Comparison of ENCODE assay signal across 15 cellular contexts in genomic region chr1:162706003-162706402, GRCh38.
DNase-seq lines count a peak whose midpoint lies in the region; ATAC-seq and TF ChIP-seq lines count a peak whose summit lies in the region.
"Had no signal": no experiment of that assay in that cellular context is flagged by ENCODE, and none has a peak within 500 bp of the region (broad histone marks: within the 10 kb centered on the region; RNA-seq: fewer than 3 reads in every experiment).

No MANE protein-coding gene starts in this region.

- H3K36me3 Mint-ChIP-seq in neural crest cell (ENCODE audit: low read depth), result no peaks in the 10 kb centered on the region
- no peaks in the 10 kb centered on the region for H3K36me3 Mint-ChIP-seq in stimulated activated naive B cell treated with anti-CD40 and anti-IgM and Interleukin-4, amounts not matched to agents 10 μg/mL and 1 μg/mL and 100 μg/mL, for 72 hours
- H3K36me3 Mint-ChIP-seq: CD14-positive monocyte; CD4-positive, alpha-beta memory T cell had no signal

- H3K4me3 ChIP-seq in right atrium auricular region (no peak overlapping the region), heart right ventricle (no peak overlapping the region), stomach smooth muscle (ENCODE audit: low read length in 2 of 2) (no peak overlapping the region)
- H3K4me3 ChIP-seq: BLaER1 had no signal

- H3K27me3 ChIP-seq in right atrium auricular region (no peaks in the 10 kb centered on the region), heart right ventricle (no peaks in the 10 kb centered on the region), stomach smooth muscle (ENCODE audit: control insufficient read depth in 1 of 2, insufficient read depth in 2 of 2, low read length in 2 of 2) (no peaks in the 10 kb centered on the region)
- H3K27me3 ChIP-seq: BLaER1 had no signal

- no peak overlapping the region for H3K9ac ChIP-seq in stomach smooth muscle (ENCODE audit: low read length in 2 of 2)
- H3K9ac ChIP-seq: BLaER1 had no signal

- 63 to 71% methylated on average over 2 of the region's 2 CpGs for WGBS in heart right ventricle, 2 donors

- H3K9me3 ChIP-seq in right atrium auricular region (no peaks in the 10 kb centered on the region), heart right ventricle (no peaks in the 10 kb centered on the region), stomach smooth muscle (ENCODE audit: control insufficient read depth in 2 of 2, low read length in 2 of 2) (no peaks in the 10 kb centered on the region)
- H3K9me3 ChIP-seq: BLaER1 had no signal

- DNase-seq in right atrium auricular region (ENCODE audit: low spot score), result no peak
- no peak for DNase-seq in heart right ventricle
- DNase-seq in neural crest cell (ENCODE audit: low read depth, low spot score), result no peak
- no peak for DNase-seq in hepatic stellate cell (ENCODE audit: low spot score)
- no peak for DNase-seq in stimulated activated naive B cell treated with anti-CD40 and anti-IgM and Interleukin-4, amounts not matched to agents 10 μg/mL and 1 μg/mL and 100 μg/mL, for 72 hours
- no peak for DNase-seq in G401 (ENCODE audit: low spot score)
- DNase-seq: 8988T; CD4-positive, alpha-beta memory T cell; DMS153; GF-D8; H9 had no signal

- intact Hi-C loops in heart right ventricle (cut with DNase I), result no loop called here

- in situ Hi-C loops in G401 (cut with HindIII; ENCODE audit: low sequenced_read_pairs), result no loop called here

- H3K4me1 ChIP-seq in right atrium auricular region, result peaks cover 0 to 71% of the 10 kb centered on the region in 2 donors
- peaks cover 15 to 70% (median 27%) of the 10 kb centered on the region in 9 donors for H3K4me1 ChIP-seq in heart right ventricle
- peaks cover 70% of the 10 kb centered on the region for H3K4me1 ChIP-seq in stomach smooth muscle (ENCODE audit: control insufficient read depth, insufficient read depth, low read length)
- H3K4me1 ChIP-seq: BLaER1 had no signal

- H3K4me1 Mint-ChIP-seq in neural crest cell, result no peaks in the 10 kb centered on the region
- no peaks in the 10 kb centered on the region for H3K4me1 Mint-ChIP-seq in stimulated activated naive B cell treated with anti-CD40 and anti-IgM and Interleukin-4, amounts not matched to agents 10 μg/mL and 1 μg/mL and 100 μg/mL, for 72 hours
- H3K4me1 Mint-ChIP-seq: CD14-positive monocyte; CD4-positive, alpha-beta memory T cell had no signal

- ATAC-seq in heart right ventricle, result no peak
- ATAC-seq in stimulated activated naive B cell treated with anti-CD40 and anti-IgM and Interleukin-4, amounts not matched to agents 10 μg/mL and 1 μg/mL and 100 μg/mL, for 72 hours (replicated peaks), result no peak
- ATAC-seq: HepG2 had no signal

- H3K9me3 Mint-ChIP-seq in neural crest cell, result no peaks in the 10 kb centered on the region
- H3K9me3 Mint-ChIP-seq in stimulated activated naive B cell treated with anti-CD40 and anti-IgM and Interleukin-4, amounts not matched to agents 10 μg/mL and 1 μg/mL and 100 μg/mL, for 72 hours, result no peaks in the 10 kb centered on the region
- H3K9me3 Mint-ChIP-seq: CD4-positive, alpha-beta memory T cell; H9 had no signal

- peak overlapping the region; percentile 65 to 72 for H3K27ac ChIP-seq in right atrium auricular region
- H3K27ac ChIP-seq in heart right ventricle, result no peak overlapping the region
- peak overlapping the region; percentile 66 for H3K27ac ChIP-seq in stomach smooth muscle (ENCODE audit: low read length)
- H3K27ac ChIP-seq: BLaER1 had no signal

- no peaks in the 10 kb centered on the region for H3K27me3 Mint-ChIP-seq in neural crest cell (ENCODE audit: low read depth)
- H3K27me3 Mint-ChIP-seq in stimulated activated naive B cell treated with anti-CD40 and anti-IgM and Interleukin-4, amounts not matched to agents 10 μg/mL and 1 μg/mL and 100 μg/mL, for 72 hours, result peaks cover 7 to 8% of the 10 kb centered on the region in 2 donors

- TF ChIP-seq CTCF in right atrium auricular region (IDR thresholded peaks at IDR 0.05) (no peak), heart right ventricle (IDR thresholded peaks at IDR 0.05) (no peak), neural crest cell (conservative IDR thresholded peaks at IDR 0.05) (no peak)

- no peaks in the 10 kb centered on the region for H3K36me3 ChIP-seq in right atrium auricular region
- H3K36me3 ChIP-seq in heart right ventricle, result peaks cover 0 to 5% (median 0%) of the 10 kb centered on the region in 9 donors
- peaks cover 5 to 6% of the 10 kb centered on the region in 2 donors for H3K36me3 ChIP-seq in stomach smooth muscle (ENCODE audit: control insufficient read depth in 2 of 2, insufficient read depth in 2 of 2, low read length in 2 of 2)
- H3K36me3 ChIP-seq: BLaER1 had no signal

- no peak overlapping the region for H3K4me3 Mint-ChIP-seq in neural crest cell
- H3K4me3 Mint-ChIP-seq in stimulated activated naive B cell treated with anti-CD40 and anti-IgM and Interleukin-4, amounts not matched to agents 10 μg/mL and 1 μg/mL and 100 μg/mL, for 72 hours, result no peak overlapping the region
- H3K4me3 Mint-ChIP-seq: CD14-positive monocyte; CD4-positive, alpha-beta memory T cell; H9 had no signal

- peak overlapping the region; percentile 44 for H3K27ac Mint-ChIP-seq in neural crest cell (ENCODE audit: unreplicated experiment)
- H3K27ac Mint-ChIP-seq in stimulated activated naive B cell treated with anti-CD40 and anti-IgM and Interleukin-4, amounts not matched to agents 10 μg/mL and 1 μg/mL and 100 μg/mL, for 72 hours, result no peak overlapping the region
- H3K27ac Mint-ChIP-seq: CD14-positive monocyte; CD4-positive, alpha-beta memory T cell; H9 had no signal

Comparison
In these comparisons a context has a peak if more than half of its experiments do, and no peak if none do; other contexts are left out.
1. H3K27ac ChIP-seq: peak in right atrium auricular region (2 of 2) and stomach smooth muscle (single experiment); none in heart right ventricle (0 of 10).